ENCODE assay signal across 8 cellular contexts in genomic region chr11:71252434-71252781, GRCh38. TPM values are rescaled to one million over a fixed set of nuclear protein-coding genes. Genes with fewer than 3 reads are reported as not detected.
DNase-seq lines count a peak whose midpoint lies in the region; ATAC-seq and TF ChIP-seq lines count a peak whose summit lies in the region.

TSS of gene SHANK2 (minus strand) at chr11:71252577. CDS start at chr11:71147326, 105,251 bp downstream.

- H4K20me1 ChIP-seq in GM23248 (ENCODE audit: insufficient read depth) = no peaks in the 10 kb centered on the region

- no peaks in the 10 kb centered on the region; the same call in 1 of the 2 replicates for H3K4me1 ChIP-seq in GM23248 (ENCODE audit: insufficient read depth)
- H3K4me1 ChIP-seq in iPS-18a (ENCODE audit: control insufficient read depth, low read depth, low read length) = peaks cover 53% of the 10 kb centered on the region
- H3K4me1 ChIP-seq in sigmoid colon = peaks cover 0 to 26% (median 24%) of the 10 kb centered on the region in 4 donors

- intact Hi-C loops in sigmoid colon (cut with DNase I) = no loop called here

- 3% methylated on average over 10 to 35 of the region's 55 CpGs for WGBS in GM23248 (ENCODE audit: low coverage in 1 of 2, low lambda C conversion rate in 2 of 2, missing lambda C conversion rate in 2 of 2), 2 experiments
- 0 to 1% methylated on average over 55 of the region's 55 CpGs for WGBS in sigmoid colon, 2 donors

- no peak for TF ChIP-seq CTCF in VCaP (conservative IDR thresholded peaks at IDR 0.05)
- TF ChIP-seq CTCF in sigmoid colon (IDR thresholded peaks at IDR 0.05) = no peak
- TF ChIP-seq CTCF in GM10266 (IDR thresholded peaks at IDR 0.05; ENCODE audit: control insufficient read depth, insufficient read depth, low read depth, missing control alignments) = no peak

- H3K27ac ChIP-seq in GM23248 (no peak within 1 kb of the TSS), VCaP (peak within 1 kb of the TSS; percentile 99), iPS-18a (ENCODE audit: low read length) (no peak within 1 kb of the TSS), sigmoid colon (peak within 1 kb of the TSS in 1 of 4 donors; percentile 33)

- H3K36me3 ChIP-seq in GM23248 (ENCODE audit: low read depth) = no peaks in the 10 kb centered on the region
- H3K36me3 ChIP-seq in iPS-18a (ENCODE audit: control insufficient read depth, low read depth, low read length) = no peaks in the 10 kb centered on the region
- H3K36me3 ChIP-seq in sigmoid colon = no peaks in the 10 kb centered on the region

- no peak for TF ChIP-seq EP300 in sigmoid colon (IDR thresholded peaks at IDR 0.05)

- H3K9me2 ChIP-seq in GM23248 (ENCODE audit: insufficient read depth) = no peaks in the 10 kb centered on the region

- DNase-seq in GM23248 (no peak), sigmoid colon (no peak), EL (no peak), GM10266 (ENCODE audit: extremely low spot score) (no peak), COLO829 (ENCODE audit: low spot score) (no peak)

- no peak for ATAC-seq in GM18867 (IDR thresholded peaks at IDR 0.05; ENCODE audit: unreplicated experiment)

- no peak for TF ChIP-seq POLR2A in sigmoid colon (IDR thresholded peaks at IDR 0.05)

- no peaks in the 10 kb centered on the region for H3F3A ChIP-seq in GM23248 (ENCODE audit: insufficient read depth)

- peak within 1 kb of the TSS; percentile 77 for H2AFZ ChIP-seq in GM23248

- H3K4me3 ChIP-seq in GM23248 (peak within 1 kb of the TSS; percentile 69), iPS-18a (ENCODE audit: low read length) (peak within 1 kb of the TSS; percentile 78), sigmoid colon (peak within 1 kb of the TSS; percentile 21 to 55 (median 49))

- H3K79me2 ChIP-seq in GM23248 (ENCODE audit: insufficient read depth) = no peaks in the 10 kb centered on the region

- peak within 1 kb of the TSS; percentile 67 for H3K4me2 ChIP-seq in GM23248 (ENCODE audit: unreplicated experiment)

- H3K9me3 ChIP-seq in GM23248 (ENCODE audit: low read depth) (no peaks in the 10 kb centered on the region), iPS-18a (ENCODE audit: control insufficient read depth, low read depth, low read length) (no peaks in the 10 kb centered on the region), sigmoid colon (no peaks in the 10 kb centered on the region)

- H3K9ac ChIP-seq in GM23248 = peak within 1 kb of the TSS; percentile 46
- H3K9ac ChIP-seq in iPS-18a (ENCODE audit: low read length) = peak within 1 kb of the TSS; percentile 79

- in situ Hi-C loops in GM23248 (cut with MboI) = no loop called here

- peaks cover 33% of the 10 kb centered on the region for H3K27me3 ChIP-seq in GM23248 (replicated peaks; ENCODE audit: insufficient read depth)
- H3K27me3 ChIP-seq in iPS-18a (ENCODE audit: control insufficient read depth, insufficient read depth, low read length) = peaks cover 17% of the 10 kb centered on the region
- peaks cover 38 to 63% (median 58%) of the 10 kb centered on the region in 3 donors for H3K27me3 ChIP-seq in sigmoid colon

RNA-seq across cellular contexts. Expression of gene SHANK2, which starts in this region (rescaled TPM):
- 0.22 and 3.9 TPM in 2 replicates for total RNA-seq in GM23248 (2014; rRNA removed; shearing (Covaris generic))
- polyA plus RNA-seq in GM23248 (2016; fragmentation: Nextera tagmentation; extraction: Ambion mirVana) (0.30 TPM in 1 of 2 replicates, not detected in the other), sigmoid colon (1 to 10 TPM; 3.5 to 4.4 (median 3.6) TPM)
- total RNA-seq in sigmoid colon = 10 to 100 TPM in 3 of 4 donors, 1 to 10 TPM in 1; 8.0 to 43.8 (median 16.8) TPM
